ENCODE assay signal across 8 cellular contexts in genomic region chr10:11631890-11632587, GRCh38. TPM values are rescaled to one million over a fixed set of nuclear protein-coding genes. Genes with fewer than 3 reads are reported as not detected.
DNase-seq lines count a peak whose midpoint lies in the region; ATAC-seq and TF ChIP-seq lines count a peak whose summit lies in the region.

No MANE protein-coding gene starts in this region.

- H3K4me3 ChIP-seq in heart left ventricle = no peak overlapping the region

- ATAC-seq in GM21390 (IDR thresholded peaks at IDR 0.05; ENCODE audit: unreplicated experiment) (peak; percentile 98), HG03460 (IDR thresholded peaks at IDR 0.05; ENCODE audit: unreplicated experiment) (peak; percentile 99), heart left ventricle (no peak)

- no peak for TF ChIP-seq POLR2A in heart left ventricle (IDR thresholded peaks at IDR 0.05)

- TF ChIP-seq CTCF in GM13977 (IDR thresholded peaks at IDR 0.05; ENCODE audit: extremely low read depth, insufficient read depth, missing control alignments) (no peak), heart left ventricle (IDR thresholded peaks at IDR 0.05) (no peak)

- DNase-seq in GM13977 (ENCODE audit: low spot score) = peak; percentile 68
- DNase-seq in central memory CD4-positive, alpha-beta T cell = peak; percentile 18
- DNase-seq in KBM-7 = no peak
- no peak for DNase-seq in iPS-NIHi11 (ENCODE audit: low spot score)
- no peak for DNase-seq in heart left ventricle
- DNase-seq in EL = no peak

- H3K36me3 ChIP-seq in heart left ventricle = no peaks in the 10 kb centered on the region

- 82 to 88% (median 87%) methylated on average over 8 of the region's 8 CpGs for WGBS in heart left ventricle, 4 donors

- no peaks in the 10 kb centered on the region for H3K9me3 ChIP-seq in heart left ventricle

- H3K27me3 ChIP-seq in heart left ventricle = no peaks in the 10 kb centered on the region

- in situ Hi-C loops in GM13977 (cut with MboI; ENCODE audit: low pct_unique_long_range_greater_than_20kb, low sequenced_read_pairs, unreplicated experiment) = no loop called here
- in situ Hi-C loops in KBM-7 (cut with MboI; ENCODE audit: low pct_unique_long_range_greater_than_20kb, low sequenced_read_pairs) = no loop called here

- peaks cover 0 to 14% (median 0%) of the 10 kb centered on the region in 12 donors for H3K4me1 ChIP-seq in heart left ventricle

- peak overlapping the region in 1 of 12 donors; percentile 33 for H3K27ac ChIP-seq in heart left ventricle

- intact Hi-C loops in heart left ventricle (cut with DNase I) = no loop called here

RNA-seq across cellular contexts. Expression of gene USP6NL, which starts 20.6 kb away (rescaled TPM):
- total RNA-seq in heart left ventricle = 10 to 100 TPM in 3 of 9 donors, 1 to 10 TPM in 6; 5.7 to 12.2 (median 9.7) TPM
- 1 to 10 TPM; 1.3 to 8.6 TPM for polyA plus RNA-seq in heart left ventricle

Comparison
In these comparisons a context has a peak if more than half of its experiments do, and no peak if none do; other contexts are left out.
1. DNase-seq: peak in GM13977 (single experiment) and central memory CD4-positive, alpha-beta T cell (single experiment); none in KBM-7 (single experiment), iPS-NIHi11 (single experiment), heart left ventricle (0 of 5) and EL (single experiment).
2. ATAC-seq: peak in GM21390 (single experiment) and HG03460 (single experiment); none in heart left ventricle (0 of 4).